Comparison of ENCODE assay signal across 1 cellular context in the genomic region with DNA sequence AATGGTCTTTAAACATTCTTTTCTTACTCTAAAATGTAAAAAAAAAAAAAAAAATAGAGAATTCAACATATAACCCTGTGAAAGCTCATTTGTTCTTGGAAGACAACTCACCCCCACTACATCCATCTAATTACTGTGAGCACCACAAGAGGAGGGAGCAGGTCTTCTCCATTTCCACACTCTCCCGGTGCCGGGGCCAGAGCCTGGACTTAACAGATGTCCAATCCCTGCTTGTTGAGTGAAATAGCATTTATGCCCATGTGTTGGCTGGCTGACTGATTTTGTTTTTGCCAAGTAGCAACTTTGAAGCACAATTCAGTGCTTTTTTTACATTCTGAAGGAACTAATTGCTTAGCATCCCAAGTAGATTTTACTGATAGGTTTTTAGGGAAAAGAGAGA.
TF ChIP-seq lines count a peak whose summit lies in the region.

No MANE protein-coding gene starts in this region.

TF ChIP-seq in HCT116, 20 proteins besides CTCF, POLR2A, EP300 and RAD21 (continued from another document):
- TF ChIP-seq, protein P1, sequence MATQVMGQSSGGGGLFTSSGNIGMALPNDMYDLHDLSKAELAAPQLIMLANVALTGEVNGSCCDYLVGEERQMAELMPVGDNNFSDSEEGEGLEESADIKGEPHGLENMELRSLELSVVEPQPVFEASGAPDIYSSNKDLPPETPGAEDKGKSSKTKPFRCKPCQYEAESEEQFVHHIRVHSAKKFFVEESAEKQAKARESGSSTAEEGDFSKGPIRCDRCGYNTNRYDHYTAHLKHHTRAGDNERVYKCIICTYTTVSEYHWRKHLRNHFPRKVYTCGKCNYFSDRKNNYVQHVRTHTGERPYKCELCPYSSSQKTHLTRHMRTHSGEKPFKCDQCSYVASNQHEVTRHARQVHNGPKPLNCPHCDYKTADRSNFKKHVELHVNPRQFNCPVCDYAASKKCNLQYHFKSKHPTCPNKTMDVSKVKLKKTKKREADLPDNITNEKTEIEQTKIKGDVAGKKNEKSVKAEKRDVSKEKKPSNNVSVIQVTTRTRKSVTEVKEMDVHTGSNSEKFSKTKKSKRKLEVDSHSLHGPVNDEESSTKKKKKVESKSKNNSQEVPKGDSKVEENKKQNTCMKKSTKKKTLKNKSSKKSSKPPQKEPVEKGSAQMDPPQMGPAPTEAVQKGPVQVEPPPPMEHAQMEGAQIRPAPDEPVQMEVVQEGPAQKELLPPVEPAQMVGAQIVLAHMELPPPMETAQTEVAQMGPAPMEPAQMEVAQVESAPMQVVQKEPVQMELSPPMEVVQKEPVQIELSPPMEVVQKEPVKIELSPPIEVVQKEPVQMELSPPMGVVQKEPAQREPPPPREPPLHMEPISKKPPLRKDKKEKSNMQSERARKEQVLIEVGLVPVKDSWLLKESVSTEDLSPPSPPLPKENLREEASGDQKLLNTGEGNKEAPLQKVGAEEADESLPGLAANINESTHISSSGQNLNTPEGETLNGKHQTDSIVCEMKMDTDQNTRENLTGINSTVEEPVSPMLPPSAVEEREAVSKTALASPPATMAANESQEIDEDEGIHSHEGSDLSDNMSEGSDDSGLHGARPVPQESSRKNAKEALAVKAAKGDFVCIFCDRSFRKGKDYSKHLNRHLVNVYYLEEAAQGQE (IDR thresholded peaks at IDR 0.05; ENCODE audit: low read depth) = no peak
- TF ChIP-seq EZH2phosphoT487 (IDR thresholded peaks at IDR 0.05; ENCODE audit: borderline replicate concordance) (no peak), ZNF274 (IDR thresholded peaks at IDR 0.05; ENCODE audit: low read depth, low read length) (no peak), JUND (IDR thresholded peaks at IDR 0.05) (no peak), YY1 (IDR thresholded peaks at IDR 0.05; ENCODE audit: extremely low read depth, insufficient replicate concordance, low read depth, low read length) (no peak), ZFX (IDR thresholded peaks at IDR 0.05) (no peak), POLR2AphosphoS5 (IDR thresholded peaks at IDR 0.05; ENCODE audit: low read depth, low read length) (no peak), EGR1 (IDR thresholded peaks at IDR 0.05; ENCODE audit: low read depth) (no peak), ELF1 (IDR thresholded peaks at IDR 0.05; ENCODE audit: borderline replicate concordance, low read depth) (no peak), TCF7L2 (IDR thresholded peaks at IDR 0.05; ENCODE audit: borderline replicate concordance, extremely low read depth, insufficient read depth, insufficient read length) (no peak), EZH2 (IDR thresholded peaks at IDR 0.05) (no peak), CEBPB (IDR thresholded peaks at IDR 0.05; ENCODE audit: low read depth) (no peak), SRF (IDR thresholded peaks at IDR 0.05; ENCODE audit: low read depth) (no peak)
